8 cellular contexts compared by ENCODE assay signal in genomic region chr9:34127035-34127948, GRCh38. TPM values are rescaled to one million over a fixed set of nuclear protein-coding genes. Genes with fewer than 3 reads are reported as not detected.
DNase-seq lines count a peak whose midpoint lies in the region; ATAC-seq and TF ChIP-seq lines count a peak whose summit lies in the region.

No MANE protein-coding gene starts in this region.

- H4K12ac ChIP-seq in trophoblast cell (ENCODE audit: low read depth, low read length): peak overlapping the region; percentile 100

- H3K4me3 ChIP-seq in Peyer's patch (peak overlapping the region; percentile 51 to 93 (median 63)), trophoblast cell (ENCODE audit: low read depth, low read length) (peak overlapping the region; percentile 75)

- WGBS in trophoblast cell (ENCODE audit: extremely low coverage, insufficient coverage, insufficient read length): no CpG with 5 or more reads among the region's 17 CpGs

- peak overlapping the region; percentile 94 for H2BK5ac ChIP-seq in trophoblast cell (ENCODE audit: low read depth, low read length, poor library complexity)

- H3K18ac ChIP-seq in trophoblast cell (ENCODE audit: low read length): peak overlapping the region; percentile 99

- H3K4ac ChIP-seq in trophoblast cell (ENCODE audit: low read depth, low read length): peak overlapping the region; percentile 93

- H3K79me2 ChIP-seq in trophoblast cell (ENCODE audit: control insufficient read depth, insufficient read depth, low read length, poor library complexity): peaks cover 14% of the 10 kb centered on the region

- peak overlapping the region; percentile 100 for H4K8ac ChIP-seq in trophoblast cell (ENCODE audit: low read depth, low read length)

- peak overlapping the region; percentile 99 for H2AFZ ChIP-seq in trophoblast cell (ENCODE audit: insufficient read depth, low read length, poor library complexity)

- TF ChIP-seq CTCF in Peyer's patch (IDR thresholded peaks at IDR 0.05): no peak

- H3K23ac ChIP-seq in trophoblast cell (ENCODE audit: low read length): no peak overlapping the region

- peak overlapping the region; percentile 70 to 93 (median 82) for H3K27ac ChIP-seq in Peyer's patch
- peak overlapping the region; percentile 83 for H3K27ac ChIP-seq in trophoblast cell (ENCODE audit: low read depth, low read length)

- peaks cover 12% of the 10 kb centered on the region for H3K79me1 ChIP-seq in trophoblast cell (ENCODE audit: low read length)

- H3K36me3 ChIP-seq in ES-I3 (ENCODE audit: insufficient read depth, low read length) (0 out of 2 replicates have a peak, but pooled peaks cover 5% of the 10 kb centered on the region), Peyer's patch (peaks cover 0 to 10% (median 0%) of the 10 kb centered on the region in 3 donors), trophoblast cell (ENCODE audit: control insufficient read depth in 1 of 2, insufficient read depth in 2 of 2, low read length in 2 of 2) (peaks cover 3 to 9% of the 10 kb centered on the region in 2 experiments)

- H4K91ac ChIP-seq in trophoblast cell (ENCODE audit: low read depth, low read length): peak overlapping the region; percentile 94

- DNase-seq in Peyer's patch: no peak
- peak in 1 of 2 donors; percentile 14 for DNase-seq in trophoblast cell
- no peak for DNase-seq in kidney tubule cell (ENCODE audit: low spot score)
- DNase-seq in NCI-H1092 (lab: John Stamatoyannopoulos, UW): no peak
- DNase-seq in NCI-H345 treated with DMSO at 0.1 percent for 48 hours (lab: John Stamatoyannopoulos, UW; ENCODE audit: unreplicated experiment): no peak
- no peak for DNase-seq in Ammon's horn (ENCODE audit: low spot score)

- H3K27me3 ChIP-seq in Peyer's patch (no peaks in the 10 kb centered on the region), trophoblast cell (ENCODE audit: insufficient read depth, low read length) (no peaks in the 10 kb centered on the region)

- H3K4me1 ChIP-seq in ES-I3 (ENCODE audit: insufficient read depth, low read length) (no peaks in the 10 kb centered on the region), Peyer's patch (peaks cover 3 to 36% (median 21%) of the 10 kb centered on the region in 4 donors), trophoblast cell (ENCODE audit: control insufficient read depth in 1 of 2, insufficient read depth in 2 of 2, low read length in 2 of 2) (peaks cover 0 to 15% of the 10 kb centered on the region in 2 experiments)

- peak overlapping the region; percentile 67 for H3K4me2 ChIP-seq in trophoblast cell (ENCODE audit: low read length)

- peak overlapping the region; percentile 95 for H2BK120ac ChIP-seq in trophoblast cell (ENCODE audit: insufficient read depth, low read length, poor library complexity)

- TF ChIP-seq POLR2A in Peyer's patch (IDR thresholded peaks at IDR 0.05): no peak

- peak overlapping the region; percentile 99 for H3K14ac ChIP-seq in trophoblast cell (ENCODE audit: low read length)

- ATAC-seq in esophagus mucosa: peak; percentile 13

- H2BK12ac ChIP-seq in trophoblast cell (ENCODE audit: low read length): no peak overlapping the region

- H2AK5ac ChIP-seq in trophoblast cell (ENCODE audit: low read length): peak overlapping the region; percentile 11

- no peaks in the 10 kb centered on the region for H3K9me3 ChIP-seq in ES-I3 (ENCODE audit: control insufficient read depth, insufficient read depth, low read length)
- no peaks in the 10 kb centered on the region for H3K9me3 ChIP-seq in Peyer's patch
- H3K9me3 ChIP-seq in trophoblast cell (ENCODE audit: insufficient read depth, low read depth, low read length): no peaks in the 10 kb centered on the region

- peak overlapping the region; percentile 81; the same call in 1 of the 2 replicates for H3K9ac ChIP-seq in ES-I3 (ENCODE audit: low read depth, low read length)
- H3K9ac ChIP-seq in trophoblast cell (ENCODE audit: low read length): peak overlapping the region; percentile 87

RNA-seq across cellular contexts. Expression of gene DCAF12, which starts 0.8 kb away (rescaled TPM):
- total RNA-seq in Peyer's patch: 10 to 100 TPM; 17.0 to 24.8 (median 21.5) TPM
- total RNA-seq in esophagus mucosa: 39.5 TPM
- polyA plus RNA-seq in trophoblast cell (2013): 80.2 and 88.4 TPM in 2 replicates

RNA-seq across cellular contexts. Expression of gene UBAP1, which starts 51.6 kb away (rescaled TPM):
- total RNA-seq in Peyer's patch (10 to 100 TPM; 19.8 to 40.2 (median 31.6) TPM), esophagus mucosa (63.9 TPM)
- polyA plus RNA-seq in trophoblast cell (2013): 80.6 and 83.7 TPM in 2 replicates
